In genomic region chr21:45266518-45267389, GRCh38 we compare ENCODE assay signal across 10 cellular contexts. TPM values are rescaled to one million over a fixed set of nuclear protein-coding genes. Genes with fewer than 3 reads are reported as not detected.
DNase-seq lines count a peak whose midpoint lies in the region; ATAC-seq and TF ChIP-seq lines count a peak whose summit lies in the region.
"Had no signal": no experiment of that assay in that cellular context is flagged by ENCODE, and none has a peak within 500 bp of the region (broad histone marks: within the 10 kb centered on the region; RNA-seq: fewer than 3 reads in every experiment).

No MANE protein-coding gene starts in this region.

- peak; percentile 91 for ATAC-seq in CD8-positive, alpha-beta T cell
- ATAC-seq in left colon (no peak), psoas muscle (no peak)

- H3K9me3 Mint-ChIP-seq in CD8-positive, alpha-beta T cell, result no peaks in the 10 kb centered on the region
- H3K9me3 Mint-ChIP-seq in activated CD4-positive, alpha-beta memory T cell treated with anti-CD3 and anti-CD28 coated beads for 36 hours, result no peaks in the 10 kb centered on the region
- H3K9me3 Mint-ChIP-seq: dendritic cell treated with granulocyte-macrophage colony-stimulating factor and Interleukin-4, amounts not matched to agents 40 ng/mL and 50 ng/mL, for 4 days had no signal

- peaks cover 18% of the 10 kb centered on the region for H3K4me1 ChIP-seq in CD8-positive, alpha-beta T cell (ENCODE audit: insufficient read depth, low read length)
- peaks cover 6% of the 10 kb centered on the region for H3K4me1 ChIP-seq in effector memory CD4-positive, alpha-beta T cell (ENCODE audit: control insufficient read depth, insufficient read depth, low read length, poor library complexity, severe bottlenecking)
- no peaks in the 10 kb centered on the region for H3K4me1 ChIP-seq in psoas muscle

- WGBS in psoas muscle, 3 donors, result 90 to 92% (median 91%) methylated on average over 41 of the region's 41 CpGs

- intact Hi-C loops in CD8-positive, alpha-beta T cell (cut with DNase I, micrococcal nuclease), result loop anchor here (1.0 kb wide), 1 partner anchor 38 kb away; no protein-coding TSS in a partner anchor
- intact Hi-C loops in activated CD4-positive, alpha-beta memory T cell treated with anti-CD3 and anti-CD28 coated beads for 36 hours (cut with micrococcal nuclease), result no loop called here
- intact Hi-C loops in left colon (cut with DNase I, micrococcal nuclease), result no loop called here
- intact Hi-C loops in psoas muscle (cut with DNase I), result loop anchor here in 1 of 2 donors (5.0 kb wide), 1 partner anchor 1229 kb away; no protein-coding TSS in a partner anchor

- H3K27me3 Mint-ChIP-seq in CD8-positive, alpha-beta T cell (ENCODE audit: low read depth), result no peaks in the 10 kb centered on the region
- H3K27me3 Mint-ChIP-seq in activated CD4-positive, alpha-beta memory T cell treated with anti-CD3 and anti-CD28 coated beads for 36 hours, result no peaks in the 10 kb centered on the region
- H3K27me3 Mint-ChIP-seq: dendritic cell treated with granulocyte-macrophage colony-stimulating factor and Interleukin-4, amounts not matched to agents 40 ng/mL and 50 ng/mL, for 4 days had no signal

- H3K4me3 Mint-ChIP-seq in CD8-positive, alpha-beta T cell, result peak overlapping the region; percentile 22
- H3K4me3 Mint-ChIP-seq in activated CD4-positive, alpha-beta memory T cell treated with anti-CD3 and anti-CD28 coated beads for 36 hours, result no peak overlapping the region
- H3K4me3 Mint-ChIP-seq: dendritic cell treated with granulocyte-macrophage colony-stimulating factor and Interleukin-4, amounts not matched to agents 40 ng/mL and 50 ng/mL, for 4 days had no signal

- H3K9me3 ChIP-seq in CD8-positive, alpha-beta T cell (ENCODE audit: low read length), result no peaks in the 10 kb centered on the region
- H3K9me3 ChIP-seq in effector memory CD4-positive, alpha-beta T cell (ENCODE audit: control insufficient read depth, low read length), result no peaks in the 10 kb centered on the region
- no peaks in the 10 kb centered on the region for H3K9me3 ChIP-seq in psoas muscle

- H3K27me3 ChIP-seq in CD8-positive, alpha-beta T cell (ENCODE audit: insufficient read depth, low read length), result no peaks in the 10 kb centered on the region
- no peaks in the 10 kb centered on the region for H3K27me3 ChIP-seq in effector memory CD4-positive, alpha-beta T cell (replicated peaks; ENCODE audit: control insufficient read depth, insufficient read depth, low read length, poor library complexity, severe bottlenecking)
- H3K27me3 ChIP-seq in psoas muscle (ENCODE audit: insufficient read depth in 3 of 3, low read length in 2 of 3), result no peaks in the 10 kb centered on the region

- TF ChIP-seq CTCF in CD8-positive, alpha-beta T cell (IDR thresholded peaks at IDR 0.05), result no peak
- no peak for TF ChIP-seq CTCF in psoas muscle (IDR thresholded peaks at IDR 0.05)

- POLR2A ChIA-PET in CD8-positive, alpha-beta T cell (lab: Charles Lee), result no interaction called here
- POLR2A ChIA-PET in activated CD4-positive, alpha-beta memory T cell treated with anti-CD3 and anti-CD28 coated beads for 36 hours (lab: Charles Lee), result no interaction called here

- CTCF ChIA-PET in CD8-positive, alpha-beta T cell (lab: Charles Lee), result no interaction called here
- CTCF ChIA-PET in activated CD4-positive, alpha-beta memory T cell treated with anti-CD3 and anti-CD28 coated beads for 36 hours (lab: Charles Lee), result interaction anchor here (1.0 kb wide), 1 partner anchor 130 kb away, joined by 3 read pairs; no protein-coding TSS in a partner anchor

- peak overlapping the region; percentile 45 for H3K27ac ChIP-seq in CD8-positive, alpha-beta T cell (ENCODE audit: low read depth, low read length)
- peak overlapping the region; percentile 22 for H3K27ac ChIP-seq in effector memory CD4-positive, alpha-beta T cell (ENCODE audit: insufficient read depth, low read length, poor library complexity, severe bottlenecking)
- H3K27ac ChIP-seq in psoas muscle, result no peak overlapping the region

- H3K36me3 ChIP-seq in CD8-positive, alpha-beta T cell (ENCODE audit: insufficient read depth, low read length), result peaks cover 34% of the 10 kb centered on the region
- peaks cover 59% of the 10 kb centered on the region for H3K36me3 ChIP-seq in effector memory CD4-positive, alpha-beta T cell (ENCODE audit: control insufficient read depth, insufficient read depth, low read length)
- H3K36me3 ChIP-seq in psoas muscle (ENCODE audit: insufficient read depth in 1 of 2, low read depth in 1 of 2), result peaks cover 0 to 80% of the 10 kb centered on the region in 2 donors

- peak; percentile 31 to 74 (median 50) for DNase-seq in CD8-positive, alpha-beta T cell
- peak; percentile 57 for DNase-seq in activated CD4-positive, alpha-beta memory T cell treated with anti-CD3 and anti-CD28 coated beads for 36 hours
- DNase-seq in effector memory CD4-positive, alpha-beta T cell, result peak in 2 of 3 donors; percentile 17 to 28
- DNase-seq in stimulated activated CD4-positive, alpha-beta T cell treated with anti-CD3 and anti-CD28 coated beads, Interleukin-12 subunit alpha, Interleukin-12 subunit beta, amount 100 ng/mL, for 48 hours (ENCODE audit: low read depth in 2 of 3, low spot score in 1 of 3), result peak; percentile 18 to 42 (median 25)
- DNase-seq in left colon (no peak), psoas muscle (no peak), NCI-H748 (lab: John Stamatoyannopoulos, UW; ENCODE audit: unreplicated experiment) (no peak), NCI-H524 (lab: John Stamatoyannopoulos, UW) (no peak)
- DNase-seq: NCI-H2029 treated with DMSO at 0.1 percent for 48 hours had no signal

- peak overlapping the region; percentile 90 for H3K27ac Mint-ChIP-seq in CD8-positive, alpha-beta T cell
- peak overlapping the region; percentile 52 for H3K27ac Mint-ChIP-seq in activated CD4-positive, alpha-beta memory T cell treated with anti-CD3 and anti-CD28 coated beads for 36 hours
- H3K27ac Mint-ChIP-seq: dendritic cell treated with granulocyte-macrophage colony-stimulating factor and Interleukin-4, amounts not matched to agents 40 ng/mL and 50 ng/mL, for 4 days had no signal

- H3K4me3 ChIP-seq in CD8-positive, alpha-beta T cell (ENCODE audit: low read depth, low read length), result no peak overlapping the region
- H3K4me3 ChIP-seq in effector memory CD4-positive, alpha-beta T cell (ENCODE audit: insufficient read depth, low read depth, low read length, poor library complexity, severe bottlenecking), result no peak overlapping the region
- H3K4me3 ChIP-seq in psoas muscle, result no peak overlapping the region

- peaks cover 46% of the 10 kb centered on the region for H3K36me3 Mint-ChIP-seq in CD8-positive, alpha-beta T cell
- H3K36me3 Mint-ChIP-seq in activated CD4-positive, alpha-beta memory T cell treated with anti-CD3 and anti-CD28 coated beads for 36 hours, result peaks cover 25% of the 10 kb centered on the region

- H3K4me1 Mint-ChIP-seq in CD8-positive, alpha-beta T cell (ENCODE audit: low read depth), result peaks cover 16% of the 10 kb centered on the region
- peaks cover 18% of the 10 kb centered on the region for H3K4me1 Mint-ChIP-seq in activated CD4-positive, alpha-beta memory T cell treated with anti-CD3 and anti-CD28 coated beads for 36 hours (ENCODE audit: low read depth)

RNA-seq across cellular contexts. Expression of gene POFUT2, which starts 20.9 kb away (rescaled TPM):
- 10 to 100 TPM; 54.7 to 56.7 TPM for total RNA-seq in CD8-positive, alpha-beta T cell
- total RNA-seq in activated CD4-positive, alpha-beta memory T cell treated with anti-CD3 and anti-CD28 coated beads for 36 hours, result 10 to 100 TPM; 14.3 TPM
- total RNA-seq in left colon (10 to 100 TPM; 21.7 to 26.1 TPM), psoas muscle (10 to 100 TPM in 2 of 4 donors, 1 to 10 TPM in 2; 5.6 to 13.9 (median 9.4) TPM)
- polyA plus RNA-seq in psoas muscle, result 10 to 100 TPM in 2 of 3 donors, 1 to 10 TPM in 1; 8.3 to 13.1 (median 10.8) TPM

Comparison
In these comparisons a context has a peak if more than half of its experiments do, and no peak if none do; other contexts are left out.
1. DNase-seq: peak in CD8-positive, alpha-beta T cell (7 of 7), activated CD4-positive, alpha-beta memory T cell treated with anti-CD3 and anti-CD28 coated beads for 36 hours (single experiment), effector memory CD4-positive, alpha-beta T cell (2 of 3) and stimulated activated CD4-positive, alpha-beta T cell treated with anti-CD3 and anti-CD28 coated beads, Interleukin-12 subunit alpha, Interleukin-12 subunit beta, amount 100 ng/mL, for 48 hours (3 of 3); none in left colon (0 of 2), psoas muscle (0 of 2), NCI-H748 (single experiment) and NCI-H524 (0 of 2).
2. intact Hi-C loops: an anchor here in CD8-positive, alpha-beta T cell (1.0 kb wide); none called in activated CD4-positive, alpha-beta memory T cell treated with anti-CD3 and anti-CD28 coated beads for 36 hours and left colon.